ENCODE assay signal across 9 cellular contexts in genomic region chr1:24914226-24915069, GRCh38. TPM values are rescaled to one million over a fixed set of nuclear protein-coding genes. Genes with fewer than 3 reads are reported as not detected.
DNase-seq lines count a peak whose midpoint lies in the region; ATAC-seq lines count a peak whose summit lies in the region.
"Had no signal": no experiment of that assay in that cellular context is flagged by ENCODE, and none has a peak within 500 bp of the region (broad histone marks: within the 10 kb centered on the region; RNA-seq: fewer than 3 reads in every experiment).

No MANE protein-coding gene starts in this region.

- H3K9me3 Mint-ChIP-seq in activated naive CD4-positive, alpha-beta T cell treated with anti-CD3 and anti-CD28 coated beads for 36 hours, result no peaks in the 10 kb centered on the region
- H3K9me3 Mint-ChIP-seq in activated CD8-positive, alpha-beta T cell treated with anti-CD3 and anti-CD28 coated beads, Interleukin-2, amount 10 ng/mL, durations not matched to agents 7 days and 5 days (ENCODE audit: insufficient read depth), result no peaks in the 10 kb centered on the region

- intact Hi-C loops in activated naive CD4-positive, alpha-beta T cell treated with anti-CD3 and anti-CD28 coated beads for 36 hours (cut with micrococcal nuclease), result no loop called here

- no peak for ATAC-seq in activated CD8-positive, alpha-beta T cell treated with anti-CD3 and anti-CD28 coated beads, Interleukin-2, amount 10 ng/mL, durations not matched to agents 7 days and 5 days
- no peak for ATAC-seq in stimulated activated naive CD8-positive, alpha-beta T cell treated with anti-CD3 and anti-CD28 coated beads, Interleukin-15, Interleukin-2, amounts not matched to agents 100 U/mL and 50 U/mL, for 24 hours

- peaks cover 37% of the 10 kb centered on the region for H3K4me1 Mint-ChIP-seq in activated naive CD4-positive, alpha-beta T cell treated with anti-CD3 and anti-CD28 coated beads for 36 hours (ENCODE audit: low read depth)
- peaks cover 96% of the 10 kb centered on the region for H3K4me1 Mint-ChIP-seq in activated CD8-positive, alpha-beta T cell treated with anti-CD3 and anti-CD28 coated beads, Interleukin-2, amount 10 ng/mL, durations not matched to agents 7 days and 5 days (ENCODE audit: low read depth)

- CTCF ChIA-PET in activated naive CD4-positive, alpha-beta T cell treated with anti-CD3 and anti-CD28 coated beads for 36 hours (lab: Charles Lee), result interaction anchor here (1.5 to 3.2 kb wide), 2 partner anchors 37 to 123 kb away, joined by 3 to 10 read pairs; no protein-coding TSS in a partner anchor
- CTCF ChIA-PET in activated CD8-positive, alpha-beta T cell treated with anti-CD3 and anti-CD28 coated beads, Interleukin-2, amount 10 ng/mL, durations not matched to agents 7 days and 5 days (lab: Charles Lee), result interaction anchor here (0.7 to 1.5 kb wide), 2 partner anchors 12 to 290 kb away, joined by 3 to 7 read pairs; no protein-coding TSS in a partner anchor

- no peak for DNase-seq in activated naive CD4-positive, alpha-beta T cell treated with anti-CD3 and anti-CD28 coated beads for 36 hours
- no peak for DNase-seq in activated naive CD4-positive, alpha-beta T cell treated with Interleukin-2 at 50 U/mL for 16 hours
- no peak for DNase-seq in activated CD8-positive, alpha-beta T cell treated with anti-CD3 and anti-CD28 coated beads, Interleukin-2, amount 10 ng/mL, durations not matched to agents 7 days and 5 days
- DNase-seq in kidney tubule cell (ENCODE audit: low spot score) (peak; percentile 76), mucosa of gallbladder (ENCODE audit: low spot score) (no peak), GM19240 (ENCODE audit: insufficient read length, low spot score) (no peak), NCI-H2196 (lab: John Stamatoyannopoulos, UW; ENCODE audit: unreplicated experiment) (no peak)
- DNase-seq in stimulated activated naive CD8-positive, alpha-beta T cell treated with anti-CD3 and anti-CD28 coated beads, Interleukin-15, Interleukin-2, amounts not matched to agents 100 U/mL and 50 U/mL, for 24 hours, result peak; percentile 12
- DNase-seq: NCI-H1105 had no signal

- no peak overlapping the region for H3K4me3 Mint-ChIP-seq in activated naive CD4-positive, alpha-beta T cell treated with anti-CD3 and anti-CD28 coated beads for 36 hours
- no peak overlapping the region for H3K4me3 Mint-ChIP-seq in activated CD8-positive, alpha-beta T cell treated with anti-CD3 and anti-CD28 coated beads, Interleukin-2, amount 10 ng/mL, durations not matched to agents 7 days and 5 days

- POLR2A ChIA-PET in activated CD8-positive, alpha-beta T cell treated with anti-CD3 and anti-CD28 coated beads, Interleukin-2, amount 10 ng/mL, durations not matched to agents 7 days and 5 days (lab: Charles Lee), result interaction anchor here (0.8 to 6.4 kb wide), 3 partner anchors 12 to 333 kb away, joined by 3 to 63 read pairs (median 3); partner anchors contain the start of genes RSRP1 and RUNX3

- peaks cover 49% of the 10 kb centered on the region for H3K36me3 Mint-ChIP-seq in activated naive CD4-positive, alpha-beta T cell treated with anti-CD3 and anti-CD28 coated beads for 36 hours (ENCODE audit: low read depth)
- H3K36me3 Mint-ChIP-seq in activated CD8-positive, alpha-beta T cell treated with anti-CD3 and anti-CD28 coated beads, Interleukin-2, amount 10 ng/mL, durations not matched to agents 7 days and 5 days (ENCODE audit: low read depth), result peaks cover 88% of the 10 kb centered on the region

- peak overlapping the region; percentile 62 for H3K27ac Mint-ChIP-seq in activated naive CD4-positive, alpha-beta T cell treated with anti-CD3 and anti-CD28 coated beads for 36 hours
- H3K27ac Mint-ChIP-seq in activated CD8-positive, alpha-beta T cell treated with anti-CD3 and anti-CD28 coated beads, Interleukin-2, amount 10 ng/mL, durations not matched to agents 7 days and 5 days, result peak overlapping the region; percentile 87

- H3K27me3 Mint-ChIP-seq in activated naive CD4-positive, alpha-beta T cell treated with anti-CD3 and anti-CD28 coated beads for 36 hours (ENCODE audit: low read depth), result no peaks in the 10 kb centered on the region
- no peaks in the 10 kb centered on the region for H3K27me3 Mint-ChIP-seq in activated CD8-positive, alpha-beta T cell treated with anti-CD3 and anti-CD28 coated beads, Interleukin-2, amount 10 ng/mL, durations not matched to agents 7 days and 5 days (ENCODE audit: low read depth)

RNA-seq across cellular contexts. Expression of gene RUNX3, which starts 15.6 kb away (rescaled TPM):
- 10 to 100 TPM; 72.3 to 83.8 TPM for total RNA-seq in activated naive CD4-positive, alpha-beta T cell treated with anti-CD3 and anti-CD28 coated beads for 36 hours
- total RNA-seq in activated CD8-positive, alpha-beta T cell treated with anti-CD3 and anti-CD28 coated beads, Interleukin-2, amount 10 ng/mL, durations not matched to agents 7 days and 5 days, result 100 to 1,000 TPM; 144 to 147 TPM
- total RNA-seq in mucosa of gallbladder, result 7.4 TPM

Comparison
In these comparisons a context has a peak if more than half of its experiments do, and no peak if none do; other contexts are left out.
1. DNase-seq: peak in kidney tubule cell (single experiment) and stimulated activated naive CD8-positive, alpha-beta T cell treated with anti-CD3 and anti-CD28 coated beads, Interleukin-15, Interleukin-2, amounts not matched to agents 100 U/mL and 50 U/mL, for 24 hours (single experiment); none in activated naive CD4-positive, alpha-beta T cell treated with anti-CD3 and anti-CD28 coated beads for 36 hours (single experiment), activated naive CD4-positive, alpha-beta T cell treated with Interleukin-2 at 50 U/mL for 16 hours (single experiment), activated CD8-positive, alpha-beta T cell treated with anti-CD3 and anti-CD28 coated beads, Interleukin-2, amount 10 ng/mL, durations not matched to agents 7 days and 5 days (single experiment), mucosa of gallbladder (single experiment), GM19240 (single experiment) and NCI-H2196 (single experiment).